ENCODE assay signal across 26 cellular contexts in the genomic region with DNA sequence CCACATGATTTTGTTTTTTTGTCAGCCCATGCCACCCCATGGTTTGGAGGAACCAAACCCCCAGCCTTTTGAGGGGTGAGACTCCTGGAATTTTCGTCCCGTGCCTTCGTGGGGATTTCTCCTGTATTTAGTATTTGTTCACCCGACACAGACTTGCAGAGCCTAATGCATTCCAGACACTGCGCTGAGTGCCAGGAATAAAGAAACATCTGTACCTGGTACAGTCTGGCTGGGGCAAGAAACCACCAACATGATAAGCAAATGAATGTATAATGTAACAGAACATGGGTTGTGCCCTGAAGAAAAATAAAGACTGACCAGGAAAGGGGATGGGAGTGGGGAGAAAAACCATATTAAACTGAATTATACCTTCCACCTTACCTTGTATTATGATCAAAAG. TPM values are rescaled to one million over a fixed set of nuclear protein-coding genes. Genes with fewer than 3 reads are reported as not detected.
A peak's percentile ranks its signal among the peaks of the same experiment; 100 is the strongest.
DNase-seq lines count a peak whose midpoint lies in the region; ATAC-seq and TF ChIP-seq lines count a peak whose summit lies in the region.
"Had no signal": no experiment of that assay in that cellular context is flagged by ENCODE, and none has a peak within 500 bp of the region (broad histone marks: within the 10 kb centered on the region; RNA-seq: fewer than 3 reads in every experiment).

No MANE protein-coding gene starts in this region.

- no peak for ATAC-seq in GM21717 (IDR thresholded peaks at IDR 0.05; ENCODE audit: unreplicated experiment)
- ATAC-seq in HG02852 (IDR thresholded peaks at IDR 0.05; ENCODE audit: unreplicated experiment), result no peak
- ATAC-seq: CD8-positive, alpha-beta T cell; left lung; sciatic nerve; WTC11 had no signal

- 35 to 70% (median 37%) methylated on average over 5 of the region's 5 CpGs for WGBS in stomach, 5 donors

- intact Hi-C loops in stomach (cut with DNase I; ENCODE audit: low total_unique reads), result no loop called here

- H3K27ac ChIP-seq in stomach (peak overlapping the region in 4 of 5 donors; percentile 41 to 75 (median 64)), caudate nucleus (ENCODE audit: low read depth, low read length) (no peak overlapping the region)
- H3K27ac ChIP-seq: left lung, neural progenitor cell, SJCRH30 had no signal

- peak; percentile 85 for DNase-seq in NCI-H226
- DNase-seq in astrocyte of the hippocampus (ENCODE audit: low read depth, low spot score), result peak; percentile 47
- peak; percentile 30 for DNase-seq in iris pigment epithelial cell (ENCODE audit: low read depth)
- DNase-seq in stomach, result peak; percentile 55
- no peak for DNase-seq in caudate nucleus (lab: John Stamatoyannopoulos, UW)
- DNase-seq in effector CD4-positive, alpha-beta T cell, result no peak
- DNase-seq: ACHN; activated CD4-positive, alpha-beta T cell treated with anti-CD3 and anti-CD28 coated beads, Interleukin-2, amount 50 U/mL, for 1 hour; activated effector memory CD4-positive, alpha-beta T cell treated with Interleukin-2 at 50 U/mL for 16 hours; activated naive CD8-positive, alpha-beta T cell treated with anti-CD3 and anti-CD28 coated beads for 36 hours; activated T-cell treated with anti-CD3 and anti-CD28 coated beads, Interleukin-2, amount 50 U/mL, for 1 hour; CD8-positive, alpha-beta T cell; H9; left lung; NCI-H1436; NCI-H2081 treated with DMSO at 0.1 percent for 48 hours; NCI-H774; posterior cingulate gyrus; SJCRH30; stimulated activated CD4-positive, alpha-beta T cell treated with anti-CD3 and anti-CD28 coated beads, Interleukin-4, amount 100 ng/mL, for 1 hour; T1000 had no signal

- H3K9me3 ChIP-seq in stomach, result no peaks in the 10 kb centered on the region
- H3K9me3 ChIP-seq: left lung, SJCRH30 had no signal

- H3K4me1 ChIP-seq in stomach, result peaks cover 10 to 70% (median 39%) of the 10 kb centered on the region in 4 donors
- H3K4me1 ChIP-seq: SJCRH30 had no signal

- H3K36me3 ChIP-seq in stomach, result no peaks in the 10 kb centered on the region
- H3K36me3 ChIP-seq: left lung, neural progenitor cell, SJCRH30 had no signal

- no peak overlapping the region for H3K4me3 ChIP-seq in stomach
- H3K4me3 ChIP-seq: left lung, neural progenitor cell, SJCRH30 had no signal

- TF ChIP-seq CTCF in stomach (IDR thresholded peaks at IDR 0.05), result no peak

- TF ChIP-seq POLR2A in stomach (IDR thresholded peaks at IDR 0.05), result no peak

- H3K27me3 ChIP-seq in stomach, result no peaks in the 10 kb centered on the region
- H3K27me3 ChIP-seq: left lung, SJCRH30 had no signal

- no peak for TF ChIP-seq EP300 in stomach (IDR thresholded peaks at IDR 0.05)

RNA-seq across cellular contexts. Expression of gene ETS2, which starts 46.9 kb away (rescaled TPM):
- total RNA-seq in stomach, result 10 to 100 TPM; 33.8 to 80.0 (median 44.3) TPM
- 10 to 100 TPM; 40.2 to 60.3 (median 57.0) TPM for polyA plus RNA-seq in stomach

Comparison
In these comparisons a context has a peak if more than half of its experiments do, and no peak if none do; other contexts are left out.
1. DNase-seq: peak in NCI-H226 (single experiment), astrocyte of the hippocampus (single experiment), iris pigment epithelial cell (single experiment) and stomach (single experiment); none in caudate nucleus (0 of 61) and effector CD4-positive, alpha-beta T cell (single experiment).